Comparison of ENCODE assay signal across 9 cellular contexts in genomic region chr15:96346409-96346808, GRCh38. TPM values are rescaled to one million over a fixed set of nuclear protein-coding genes. Genes with fewer than 3 reads are reported as not detected.
DNase-seq lines count a peak whose midpoint lies in the region; ATAC-seq, FAIRE-seq and TF ChIP-seq lines count a peak whose summit lies in the region.
"Had no signal": no experiment of that assay in that cellular context is flagged by ENCODE, and none has a peak within 500 bp of the region (broad histone marks: within the 10 kb centered on the region; RNA-seq: fewer than 3 reads in every experiment).

No MANE protein-coding gene starts in this region.

- ATAC-seq in K562, result no peak
- ATAC-seq in GM18858 (IDR thresholded peaks at IDR 0.05; ENCODE audit: unreplicated experiment), result no peak
- ATAC-seq: stimulated activated effector memory CD8-positive, alpha-beta T cell treated with anti-CD3 and anti-CD28 coated beads, Interleukin-12 subunit alpha, Interleukin-12 subunit beta, amount 100 ng/mL, for 72 hours had no signal

- H3K4me1 ChIP-seq in K562 (replicated peaks in 1 of 2; ENCODE audit: control insufficient read depth in 2 of 2, insufficient read depth in 2 of 2, low read length in 2 of 2) (peaks cover 3 to 40% of the 10 kb centered on the region in 2 experiments; a peak in 3 of 5 replicates), iPS-15b (ENCODE audit: control insufficient read depth, insufficient read depth, low read length) (peaks cover 18% of the 10 kb centered on the region)

- no peaks in the 10 kb centered on the region for H3K9me1 ChIP-seq in K562 (ENCODE audit: control insufficient read depth, insufficient read depth, low read length)

- DNase-seq in HL-60 (ENCODE audit: low read depth in 1 of 2, low spot score in 1 of 2) (no peak), K562 (ENCODE audit: extremely low read depth in 1 of 4, low spot score in 3 of 4) (no peak), putamen (ENCODE audit: low spot score) (no peak), HTR-8/SVneo (ENCODE audit: insufficient read length, low spot score) (no peak), NCI-H146 (lab: John Stamatoyannopoulos, UW) (no peak)

- FAIRE-seq in K562 (lab: Jason Lieb, UNC) (no peak), HTR-8/SVneo (lab: Jason Lieb, UNC) (no peak)

- H3K9ac ChIP-seq in K562 (ENCODE audit: insufficient read depth in 1 of 2, low read depth in 2 of 2, low read length in 2 of 2) (no peak overlapping the region), iPS-15b (ENCODE audit: low read depth, low read length) (no peak overlapping the region)

- no peak for TF ChIP-seq POLR2A in K562 (conservative IDR thresholded peaks at IDR 0.05)

- POLR2A ChIA-PET in K562 (lab: Yijun Ruan, JAX), result interaction anchor here (0.6 to 1.8 kb wide), 5 partner anchors 10 to 1285 kb away, joined by 3 to 7 read pairs (median 3); no protein-coding TSS in a partner anchor

- H3K36me3 ChIP-seq in K562 (ENCODE audit: control insufficient read depth, insufficient read depth, low read length) (peaks cover 50% of the 10 kb centered on the region; the same call in 2 of the 3 replicates), iPS-15b (ENCODE audit: control insufficient read depth, insufficient read depth, low read length) (no peaks in the 10 kb centered on the region)

- WGBS in K562 (ENCODE audit: insufficient coverage, low coverage, missing lambda C conversion rate), result 79% methylated on average over 3 of the region's 3 CpGs

- no peak for TF ChIP-seq EP300 in K562 (IDR thresholded peaks at IDR 0.05; ENCODE audit: low read length)

- TF ChIP-seq CTCF in HL-60 (IDR thresholded peaks at IDR 0.05; ENCODE audit: insufficient read depth, low read length), result no peak
- TF ChIP-seq CTCF in K562 (IDR thresholded peaks at IDR 0.05 in 2 of 3, conservative IDR thresholded peaks at IDR 0.05 in 1 of 3; ENCODE audit: insufficient read depth in 2 of 3, low read depth in 1 of 3, low read length in 3 of 3), result no peak

- H4K20me1 ChIP-seq in K562 (replicated peaks; ENCODE audit: control insufficient read depth, insufficient read depth, low read length), result no peaks in the 10 kb centered on the region

- BruUV-seq in K562 (replicated peaks; lab: Mats Ljungman, UMichigan), result no TSS peak

- H3K79me2 ChIP-seq in K562 (ENCODE audit: control insufficient read depth, insufficient read depth, low read length), result peaks cover 47% of the 10 kb centered on the region

- H3K27ac ChIP-seq in HL-60 (replicated peaks) (peak overlapping the region; percentile 79), K562 (ENCODE audit: extremely low read depth, low read depth, low read length) (no peak overlapping the region), skin epidermis (peak overlapping the region in 16 of 21 experiments; percentile 37 to 94 (median 64))

- no peak overlapping the region for H2AFZ ChIP-seq in K562 (ENCODE audit: low read depth, low read length)

- no peaks in the 10 kb centered on the region for H3K27me3 ChIP-seq in HL-60 (ENCODE audit: insufficient read depth, poor library complexity, severe bottlenecking)
- no peaks in the 10 kb centered on the region for H3K27me3 ChIP-seq in K562 (ENCODE audit: control insufficient read depth in 2 of 2, insufficient read depth in 2 of 2, low read length in 2 of 2)
- H3K27me3 ChIP-seq in iPS-15b (ENCODE audit: control insufficient read depth, insufficient read depth, low read length), result peaks cover 98% of the 10 kb centered on the region

- H3K4me3 ChIP-seq in HL-60 (replicated peaks; ENCODE audit: insufficient read depth, low read length) (no peak overlapping the region), K562 (no peak overlapping the region), iPS-15b (ENCODE audit: low read depth, low read length) (peak overlapping the region; percentile 37), skin epidermis (peak overlapping the region in 5 of 7 experiments; percentile 21 to 39 (median 32))

- CTCF ChIA-PET in K562 (lab: Yijun Ruan, JAX; ENCODE audit: low intra/inter-chr PET ratio), result no interaction called here

- in situ Hi-C loops in K562 (cut with MboI), result loop anchor here (25.0 kb wide), 1 partner anchor 891 kb away; no protein-coding TSS in a partner anchor

- H3K9me3 ChIP-seq in K562 (replicated peaks; ENCODE audit: control insufficient read depth, insufficient read depth, low read depth, low read length), result no peaks in the 10 kb centered on the region
- H3K9me3 ChIP-seq in iPS-15b (ENCODE audit: control insufficient read depth, insufficient read depth, low read length), result no peaks in the 10 kb centered on the region

- no peak for TF ChIP-seq RAD21 in K562 (CRISPR knock-in tag; conservative IDR thresholded peaks at IDR 0.05 in 1 of 2, IDR thresholded peaks at IDR 0.05 in 1 of 2)

- no peak overlapping the region for H3K4me2 ChIP-seq in K562 (ENCODE audit: insufficient read depth, low read length)

- intact Hi-C loops in K562 (cut with micrococcal nuclease), result no loop called here

TF ChIP-seq in K562, 482 proteins besides CTCF, POLR2A, EP300 and RAD21:
- TF ChIP-seq NFIC (IDR thresholded peaks at IDR 0.05) (0 out of 2 replicates have a peak, but pooled peaks have one; percentile 14), SP2 (IDR thresholded peaks at IDR 0.05; ENCODE audit: extremely low read depth, low read depth, low read length, poor library complexity, severe bottlenecking) (no peak), CTBP1 (IDR thresholded peaks at IDR 0.05; ENCODE audit: borderline replicate concordance) (no peak), MXI1 (IDR thresholded peaks at IDR 0.05; ENCODE audit: low read depth, low read length) (no peak)

RNA-seq across cellular contexts. Expression of gene NR2F2, which starts 15.9 kb away (rescaled TPM):
- 16.8 and 21.5 TPM in 2 replicates for total RNA-seq in K562 (2011; cell fraction: chromatin; rRNA removed; ENCODE audit: low replicate concordance)
- 10.5 and 13.2 TPM in 2 replicates for total RNA-seq in K562 (2011; cell fraction: nucleolus; rRNA removed)
- 14.2 and 23.5 TPM in 2 replicates for total RNA-seq in K562 (2011; cell fraction: nucleoplasm; rRNA removed)
- total RNA-seq in K562 (2014; rRNA removed), result 6.8 and 8.3 TPM in 2 replicates
- 8.3 and 9.9 TPM in 2 replicates for total RNA-seq in K562 (2014; rRNA removed; fragmentation: Illumina TruSeq; extraction: Trizol)
- 11.9 and 13.1 TPM in 2 replicates for total RNA-seq in K562 (2015; rRNA removed; fragmentation: Illumina TruSeq; extraction: Trizol)
- total RNA-seq in K562 (2021), result 49.7 and 51.8 TPM in 2 replicates
- polyA plus RNA-seq in K562 (2011; rRNA removed), result 6.0 and 10.9 TPM in 2 replicates
- 7.7 and 13.7 TPM in 2 replicates for polyA plus RNA-seq in K562 (2011; cell fraction: cytosol; rRNA removed)
- polyA plus RNA-seq in K562 (2011; cell fraction: nucleus; rRNA removed), result 11.9 and 16.2 TPM in 2 replicates
- 35.3 and 71.0 TPM in 2 replicates for polyA plus RNA-seq in K562 (2012)
- polyA plus RNA-seq in K562 (2014; fragmentation: Illumina TruSeq; extraction: Trizol), result 41.0 and 41.5 TPM in 2 replicates
- polyA plus RNA-seq in K562 (2014; fragmentation: Nextera tagmentation; extraction: Ambion mirVana), result 10 to 100 TPM in 1 of 2 experiments, 1 to 10 TPM in 1; 9.7 to 11.1 TPM
- 21.8 and 24.2 TPM in 2 replicates for polyA plus RNA-seq in K562 (2014; rRNA removed)
- 5.4 TPM in 2 replicates for polyA minus RNA-seq in K562 (2011; rRNA and poly(A)+ RNA removed)
- polyA minus RNA-seq in K562 (2011; cell fraction: cytosol; rRNA and poly(A)+ RNA removed), result 17.7 and 27.6 TPM in 2 replicates
- polyA minus RNA-seq in K562 (2011; cell fraction: nucleus; rRNA and poly(A)+ RNA removed), result 9.8 and 9.9 TPM in 2 replicates

Comparison
In these comparisons a context has a peak if more than half of its experiments do, and no peak if none do; other contexts are left out.
1. H3K4me3 ChIP-seq: peak in iPS-15b (single experiment) and skin epidermis (5 of 7); none in HL-60 (single experiment) and K562 (single experiment).